In genomic region chr6:143015300-143015706, GRCh38 we compare ENCODE assay signal across 1 cellular context.
TF ChIP-seq lines count a peak whose summit lies in the region.

No MANE protein-coding gene starts in this region.

TF ChIP-seq in GM12878, 131 proteins besides CTCF, POLR2A, EP300 and RAD21:
- TF ChIP-seq YY1 (IDR thresholded peaks at IDR 0.05; ENCODE audit: low read depth, low read length) (peak; percentile 44; the same call in 1 of the 2 replicates), TBL1XR1 (IDR thresholded peaks at IDR 0.05; ENCODE audit: low read depth, low read length) (no peak), CBX5 (IDR thresholded peaks at IDR 0.05; ENCODE audit: low read depth) (peak; percentile 49; the same call in 1 of the 2 replicates), IRF5 (IDR thresholded peaks at IDR 0.05; ENCODE audit: borderline replicate concordance) (no peak), NRF1 (conservative IDR thresholded peaks at IDR 0.05; ENCODE audit: low read depth, low read length) (no peak), ZBED1 (IDR thresholded peaks at IDR 0.05; ENCODE audit: borderline replicate concordance) (peak; percentile 72; the same call in 1 of the 2 replicates), NFIC (IDR thresholded peaks at IDR 0.05; ENCODE audit: low read depth, low read length) (peak; percentile 22; the same call in 1 of the 2 replicates), RUNX3 (IDR thresholded peaks at IDR 0.05; ENCODE audit: low read length) (peak; percentile 62), CEBPB (IDR thresholded peaks at IDR 0.05; ENCODE audit: borderline replicate concordance in 1 of 2, low read depth in 2 of 2, low read length in 2 of 2) (no peak), IRF3 (IDR thresholded peaks at IDR 0.05) (no peak), NR2C2 (IDR thresholded peaks at IDR 0.05; ENCODE audit: borderline replicate concordance, control insufficient read depth, insufficient read length, low read depth) (no peak), CREM (IDR thresholded peaks at IDR 0.05; ENCODE audit: low read depth) (no peak), TCF3 (IDR thresholded peaks at IDR 0.05; ENCODE audit: borderline replicate concordance, insufficient read depth, low read depth, low read length) (no peak), SMAD1 (IDR thresholded peaks at IDR 0.05; ENCODE audit: low read depth, partially characterized antibody) (no peak), MEF2A (IDR thresholded peaks at IDR 0.05; ENCODE audit: insufficient read depth, low read depth, low read length) (no peak), IKZF1 (conservative IDR thresholded peaks at IDR 0.05) (no peak), TCF12 (IDR thresholded peaks at IDR 0.05; ENCODE audit: low read depth, low read length) (no peak), CBFB (IDR thresholded peaks at IDR 0.05; ENCODE audit: low read depth) (0 out of 2 replicates have a peak, but pooled peaks have one; percentile 28), NKRF (conservative IDR thresholded peaks at IDR 0.05) (no peak), EGR1 (IDR thresholded peaks at IDR 0.05; ENCODE audit: borderline replicate concordance in 1 of 2, low read depth in 2 of 2, low read length in 2 of 2) (no peak), ZBTB33 (IDR thresholded peaks at IDR 0.05) (no peak), ATF7 (IDR thresholded peaks at IDR 0.05; ENCODE audit: low read depth) (peak; percentile 37; the same call in 1 of the 2 replicates), SMC3 (IDR thresholded peaks at IDR 0.05; ENCODE audit: borderline replicate concordance, low read length) (no peak), ZNF207 (IDR thresholded peaks at IDR 0.05; ENCODE audit: borderline replicate concordance) (no peak), IRF4 (IDR thresholded peaks at IDR 0.05; ENCODE audit: low read depth, low read length) (0 out of 2 replicates have a peak, but pooled peaks have one; percentile 12), RELB (IDR thresholded peaks at IDR 0.05; ENCODE audit: low read depth) (peak; percentile 23; the same call in 1 of the 2 replicates), POLR2AphosphoS2 (IDR thresholded peaks at IDR 0.05; ENCODE audit: low read depth, low read length) (no peak), DPF2 (IDR thresholded peaks at IDR 0.05) (no peak; the same call in 1 of the 2 replicates), SREBF2 (IDR thresholded peaks at IDR 0.05; ENCODE audit: low read length) (no peak), BCL3 (IDR thresholded peaks at IDR 0.05; ENCODE audit: borderline replicate concordance, insufficient read depth, low read depth, low read length, poor library complexity, severe bottlenecking) (peak; percentile 32), ATF2 (IDR thresholded peaks at IDR 0.05; ENCODE audit: low read length) (peak; percentile 62), E2F4 (IDR thresholded peaks at IDR 0.05; ENCODE audit: low read depth, low read length) (no peak), RELA (IDR thresholded peaks at IDR 0.05; ENCODE audit: borderline replicate concordance, partially characterized antibody) (no peak), ZNF687 (IDR thresholded peaks at IDR 0.05) (no peak)
